ENCODE assay signal across 13 cellular contexts in genomic region chr20:62134735-62135231, GRCh38. TPM values are rescaled to one million over a fixed set of nuclear protein-coding genes. Genes with fewer than 3 reads are reported as not detected.
DNase-seq lines count a peak whose midpoint lies in the region; ATAC-seq and TF ChIP-seq lines count a peak whose summit lies in the region.
"Had no signal": no experiment of that assay in that cellular context is flagged by ENCODE, and none has a peak within 500 bp of the region (broad histone marks: within the 10 kb centered on the region; RNA-seq: fewer than 3 reads in every experiment).

No MANE protein-coding gene starts in this region.

- H3K4me3 ChIP-seq in NB4 (ENCODE audit: low read depth, low read length) (no peak overlapping the region), fibroblast of mammary gland (ENCODE audit: control insufficient read depth, low read depth, low read length) (no peak overlapping the region), neuronal stem cell (ENCODE audit: low read length in 2 of 2) (no peak overlapping the region)
- H3K4me3 ChIP-seq: thoracic aorta had no signal

- no peak overlapping the region for H2AFZ ChIP-seq in neuronal stem cell (ENCODE audit: low read length)

- no peak overlapping the region for H2BK5ac ChIP-seq in neuronal stem cell (ENCODE audit: low read length)

- H3K36me3 ChIP-seq in neuronal stem cell (replicated peaks in 1 of 2; ENCODE audit: control insufficient read depth in 2 of 2, insufficient read depth in 2 of 2, low read length in 2 of 2), result peaks cover 78 to 100% of the 10 kb centered on the region in 2 donors

- H3K4me2 ChIP-seq in neuronal stem cell (ENCODE audit: insufficient read depth, low read length, poor library complexity, severe bottlenecking), result no peak overlapping the region

- H2AK5ac ChIP-seq in neuronal stem cell (ENCODE audit: low read depth, low read length), result no peak overlapping the region

- no CpG with 5 or more reads among the region's 11 CpGs for WGBS in neuronal stem cell (ENCODE audit: extremely low coverage in 2 of 2, insufficient read length in 2 of 2, insufficient replicate concordance in 1 of 2), 2 donors

- H3K23ac ChIP-seq in neuronal stem cell (ENCODE audit: low read depth, low read length, poor library complexity), result no peak overlapping the region

- no peak overlapping the region for H3K9ac ChIP-seq in neuronal stem cell (ENCODE audit: low read depth, low read length, poor library complexity)

- H4K8ac ChIP-seq in neuronal stem cell (ENCODE audit: low read depth, low read length), result no peak overlapping the region

- TF ChIP-seq CTCF in NB4 (IDR thresholded peaks at IDR 0.05; ENCODE audit: low read depth, low read length) (no peak), fibroblast of mammary gland (conservative IDR thresholded peaks at IDR 0.05; ENCODE audit: control insufficient read depth, insufficient read depth, low read depth, low read length) (no peak), GM13976 (IDR thresholded peaks at IDR 0.05; ENCODE audit: borderline replicate concordance, control extremely low read depth, extremely low read depth, insufficient read depth, missing control alignments) (no peak)

- H3K4ac ChIP-seq in neuronal stem cell (ENCODE audit: low read length), result no peak overlapping the region

- H2BK12ac ChIP-seq in neuronal stem cell (ENCODE audit: low read length), result no peak overlapping the region

- H3K27me3 ChIP-seq in neuronal stem cell (ENCODE audit: control insufficient read depth in 3 of 3, insufficient read depth in 3 of 3, low read depth in 1 of 3, low read length in 3 of 3), result no peaks in the 10 kb centered on the region

- no peak overlapping the region for H3K18ac ChIP-seq in neuronal stem cell (ENCODE audit: low read length)

- H2BK15ac ChIP-seq in neuronal stem cell (ENCODE audit: low read length), result no peak overlapping the region

- H3K9me3 ChIP-seq in neuronal stem cell (replicated peaks in 1 of 2; ENCODE audit: control insufficient read depth in 2 of 2, insufficient read depth in 1 of 2, low read depth in 1 of 2, low read length in 2 of 2), result no peaks in the 10 kb centered on the region
- H3K9me3 ChIP-seq: thoracic aorta had no signal

- H3K27ac ChIP-seq in neuronal stem cell (replicated peaks; ENCODE audit: low read length), result no peak overlapping the region
- H3K27ac ChIP-seq: thoracic aorta, WERI-Rb-1 had no signal

- no peaks in the 10 kb centered on the region for H3K4me1 ChIP-seq in neuronal stem cell (ENCODE audit: control insufficient read depth in 2 of 2, insufficient read depth in 1 of 2, low read depth in 1 of 2, low read length in 2 of 2)

- H3K79me1 ChIP-seq in neuronal stem cell (ENCODE audit: low read depth, low read length), result peaks cover 12% of the 10 kb centered on the region

- no peak for ATAC-seq in GM21515 (IDR thresholded peaks at IDR 0.05; ENCODE audit: unreplicated experiment)
- ATAC-seq in HG02678 (IDR thresholded peaks at IDR 0.05; ENCODE audit: unreplicated experiment), result no peak
- ATAC-seq: activated T-helper 17 cell treated with anti-CD3 and anti-CD28 coated beads, Interleukin-2, amount 50 U/mL, for 72 hours had no signal

- no peak overlapping the region for H3K14ac ChIP-seq in neuronal stem cell (ENCODE audit: low read length)

- H4K91ac ChIP-seq in neuronal stem cell (ENCODE audit: low read depth, low read length, poor library complexity), result peak overlapping the region; percentile 62

- DNase-seq in AG08395 (ENCODE audit: low spot score) (peak; percentile 23), NB4 (ENCODE audit: low read depth) (no peak), fibroblast of mammary gland (ENCODE audit: low read depth) (peak; percentile 88), neuronal stem cell (ENCODE audit: low spot score) (no peak), GM13976 (ENCODE audit: low spot score) (no peak), SKM-1 treated with dmso at 0.1 percent for 144 hours (lab: John Stamatoyannopoulos, UW; ENCODE audit: unreplicated experiment) (no peak)
- DNase-seq: naive thymus-derived CD8-positive, alpha-beta T cell; RPMI8226; WERI-Rb-1 had no signal

- in situ Hi-C loops in GM13976 (cut with MboI; ENCODE audit: low sequenced_read_pairs, unreplicated experiment), result no loop called here

- peak; percentile 3 for TF ChIP-seq POLR2A in NB4 (IDR thresholded peaks at IDR 0.05; ENCODE audit: extremely low read depth, insufficient read length)

- no peak overlapping the region for H2BK120ac ChIP-seq in neuronal stem cell (ENCODE audit: low read depth, low read length)

RNA-seq across cellular contexts. Expression of gene PSMA7, which starts 8.4 kb away (rescaled TPM):
- 299 TPM for polyA plus RNA-seq in neuronal stem cell (2013, experiment 1 of 2)
- polyA plus RNA-seq in neuronal stem cell (2013, experiment 2 of 2), result 308 TPM

RNA-seq across cellular contexts. Expression of gene SS18L1, which starts 8.8 kb away (rescaled TPM):
- 13.7 TPM for polyA plus RNA-seq in neuronal stem cell (2013, experiment 1 of 2)
- polyA plus RNA-seq in neuronal stem cell (2013, experiment 2 of 2), result 13.4 TPM

RNA-seq across cellular contexts. Expression of gene LSM14B, which starts 12.5 kb away (rescaled TPM):
- polyA plus RNA-seq in neuronal stem cell (2013, experiment 1 of 2), result 74.7 TPM
- polyA plus RNA-seq in neuronal stem cell (2013, experiment 2 of 2), result 78.8 TPM

RNA-seq across cellular contexts. Expression of gene MTG2, which starts 48.0 kb away (rescaled TPM):
- polyA plus RNA-seq in neuronal stem cell (2013, experiment 1 of 2), result 24.2 TPM
- 25.1 TPM for polyA plus RNA-seq in neuronal stem cell (2013, experiment 2 of 2)

Comparison
In these comparisons a context has a peak if more than half of its experiments do, and no peak if none do; other contexts are left out.
1. DNase-seq: peak in AG08395 (single experiment) and fibroblast of mammary gland (single experiment); none in NB4 (single experiment), neuronal stem cell (single experiment), GM13976 (single experiment) and SKM-1 treated with dmso at 0.1 percent for 144 hours (single experiment).